8 cellular contexts compared by ENCODE assay signal in the genomic region with DNA sequence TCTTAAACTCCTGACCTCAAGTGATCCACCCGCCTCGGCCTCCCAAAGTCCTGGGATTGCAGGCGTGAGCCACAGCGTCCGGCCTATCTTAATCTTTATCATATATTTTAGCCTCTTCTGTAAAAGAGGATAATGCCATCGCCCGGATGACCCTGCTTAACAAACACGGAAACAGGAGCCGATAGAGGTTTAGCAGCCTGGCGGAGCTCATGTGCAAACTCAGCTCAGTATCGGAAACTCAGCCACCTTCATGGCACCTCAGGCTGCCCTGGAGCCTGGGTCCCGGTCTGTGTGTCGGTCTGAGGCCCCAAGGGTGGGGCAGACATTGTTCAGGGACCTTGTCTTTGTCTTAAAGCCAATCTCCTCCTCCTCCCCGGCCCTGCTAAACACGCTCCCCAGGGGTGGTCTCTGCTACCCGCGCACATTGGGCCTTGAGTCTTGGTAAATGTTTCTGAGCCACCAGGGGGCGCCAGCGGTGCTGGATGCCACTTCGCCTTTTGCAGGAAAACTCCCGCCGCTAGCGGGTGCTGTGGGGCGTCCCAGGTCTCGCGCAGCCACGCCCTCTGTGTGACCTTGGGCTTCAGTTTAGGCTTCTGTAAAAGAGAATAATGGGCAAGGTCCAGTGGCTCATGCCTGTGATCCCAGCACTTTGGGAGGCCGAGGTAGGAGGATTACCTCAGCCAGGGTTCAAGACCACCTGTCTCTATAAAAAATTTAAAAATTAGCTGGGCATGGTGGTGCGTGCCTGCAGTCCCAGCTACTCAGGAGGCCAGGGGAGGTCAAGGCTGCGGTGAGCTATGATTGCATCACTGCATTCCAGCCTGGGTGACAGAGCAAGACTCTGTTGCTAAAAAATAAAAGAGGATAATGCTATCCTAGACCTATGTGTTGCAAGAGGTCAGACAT. TPM values are rescaled to one million over a fixed set of nuclear protein-coding genes. Genes with fewer than 3 reads are reported as not detected.
DNase-seq lines count a peak whose midpoint lies in the region; ATAC-seq and TF ChIP-seq lines count a peak whose summit lies in the region.

No MANE protein-coding gene starts in this region.

- H3K4me3 ChIP-seq in HL-60 (replicated peaks; ENCODE audit: insufficient read depth, low read length), result no peak overlapping the region

- DNase-seq in NCI-H2196 (lab: John Stamatoyannopoulos, UW; ENCODE audit: unreplicated experiment), result peak; percentile 0
- DNase-seq in NCI-H2196 treated with DMSO at 0.1 percent for 48 hours (lab: John Stamatoyannopoulos, UW; ENCODE audit: unreplicated experiment), result no peak
- peak; percentile 84 to 95 for DNase-seq in HL-60 (ENCODE audit: low read depth in 1 of 2, low spot score in 1 of 2)
- peak; percentile 98 for DNase-seq in activated naive CD4-positive, alpha-beta T cell treated with anti-CD3 and anti-CD28 coated beads for 36 hours
- DNase-seq in Right ventricle myocardium superior, result peak; percentile 95
- DNase-seq in posterior vena cava (ENCODE audit: low spot score), result peak; percentile 97
- peak; percentile 80 for DNase-seq in ureter (ENCODE audit: low spot score)

- H3K4me3 Mint-ChIP-seq in activated naive CD4-positive, alpha-beta T cell treated with anti-CD3 and anti-CD28 coated beads for 36 hours, result no peak overlapping the region

- CTCF ChIA-PET in activated naive CD4-positive, alpha-beta T cell treated with anti-CD3 and anti-CD28 coated beads for 36 hours (lab: Charles Lee), result interaction anchor here (0.6 to 7.8 kb wide), 52 partner anchors 8 to 331 kb away, joined by 3 to 63 read pairs (median 6); a partner anchor contains a TSS

- peak; percentile 76 for ATAC-seq in SK-N-SH treated with all-trans-retinoic acid at 6 μM for 48 hours
- peak; percentile 60 for ATAC-seq in Right ventricle myocardium superior (ENCODE audit: poor library complexity)

- H3K36me3 Mint-ChIP-seq in activated naive CD4-positive, alpha-beta T cell treated with anti-CD3 and anti-CD28 coated beads for 36 hours (ENCODE audit: low read depth), result no peaks in the 10 kb centered on the region

- H3K27ac Mint-ChIP-seq in activated naive CD4-positive, alpha-beta T cell treated with anti-CD3 and anti-CD28 coated beads for 36 hours, result no peak overlapping the region

- H3K4me1 Mint-ChIP-seq in activated naive CD4-positive, alpha-beta T cell treated with anti-CD3 and anti-CD28 coated beads for 36 hours (ENCODE audit: low read depth), result peaks cover 19% of the 10 kb centered on the region

- no peaks in the 10 kb centered on the region for H3K27me3 Mint-ChIP-seq in activated naive CD4-positive, alpha-beta T cell treated with anti-CD3 and anti-CD28 coated beads for 36 hours (ENCODE audit: low read depth)

- no peaks in the 10 kb centered on the region for H3K9me3 Mint-ChIP-seq in activated naive CD4-positive, alpha-beta T cell treated with anti-CD3 and anti-CD28 coated beads for 36 hours

- TF ChIP-seq CTCF in HL-60 (IDR thresholded peaks at IDR 0.05; ENCODE audit: insufficient read depth, low read length), result peak; percentile 60

- intact Hi-C loops in activated naive CD4-positive, alpha-beta T cell treated with anti-CD3 and anti-CD28 coated beads for 36 hours (cut with micrococcal nuclease), result loop anchor here (1.0 to 2.0 kb wide), 6 partner anchors 20 to 336 kb away; a partner anchor contains a TSS
- intact Hi-C loops in Right ventricle myocardium superior (cut with DNase I) (loop anchor here (5.0 kb wide), 1 partner anchor 78 kb away; no protein-coding TSS in a partner anchor), posterior vena cava (cut with DNase I) (loop anchor here in 1 of 2 donors (5.0 kb wide), 1 partner anchor 83 kb away; no protein-coding TSS in a partner anchor)

- H3K27ac ChIP-seq in HL-60 (replicated peaks), result peak overlapping the region; percentile 78

- no peaks in the 10 kb centered on the region for H3K27me3 ChIP-seq in HL-60 (ENCODE audit: insufficient read depth, poor library complexity, severe bottlenecking)

TF ChIP-seq in SK-N-SH treated with all-trans-retinoic acid at 6 μM for 48 hours, 23 proteins besides CTCF, POLR2A, EP300 and RAD21 (continues in another document):
- TF ChIP-seq RARB (CRISPR knock-in tag; IDR thresholded peaks at IDR 0.05), result no peak
- no peak for TF ChIP-seq ARNTL (CRISPR knock-in tag; IDR thresholded peaks at IDR 0.05; ENCODE audit: borderline replicate concordance, low read depth)
- TF ChIP-seq, protein P1, sequence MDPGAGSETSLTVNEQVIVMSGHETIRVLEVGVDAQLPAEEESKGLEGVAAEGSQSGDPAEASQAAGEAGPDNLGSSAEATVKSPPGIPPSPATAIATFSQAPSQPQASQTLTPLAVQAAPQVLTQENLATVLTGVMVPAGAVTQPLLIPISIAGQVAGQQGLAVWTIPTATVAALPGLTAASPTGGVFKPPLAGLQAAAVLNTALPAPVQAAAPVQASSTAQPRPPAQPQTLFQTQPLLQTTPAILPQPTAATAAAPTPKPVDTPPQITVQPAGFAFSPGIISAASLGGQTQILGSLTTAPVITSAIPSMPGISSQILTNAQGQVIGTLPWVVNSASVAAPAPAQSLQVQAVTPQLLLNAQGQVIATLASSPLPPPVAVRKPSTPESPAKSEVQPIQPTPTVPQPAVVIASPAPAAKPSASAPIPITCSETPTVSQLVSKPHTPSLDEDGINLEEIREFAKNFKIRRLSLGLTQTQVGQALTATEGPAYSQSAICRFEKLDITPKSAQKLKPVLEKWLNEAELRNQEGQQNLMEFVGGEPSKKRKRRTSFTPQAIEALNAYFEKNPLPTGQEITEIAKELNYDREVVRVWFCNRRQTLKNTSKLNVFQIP (CRISPR knock-in tag; IDR thresholded peaks at IDR 0.05; ENCODE audit: borderline replicate concordance, low read depth), result no peak
- TF ChIP-seq SNAI2 (CRISPR knock-in tag; IDR thresholded peaks at IDR 0.05), result no peak
- TF ChIP-seq, protein P2, sequence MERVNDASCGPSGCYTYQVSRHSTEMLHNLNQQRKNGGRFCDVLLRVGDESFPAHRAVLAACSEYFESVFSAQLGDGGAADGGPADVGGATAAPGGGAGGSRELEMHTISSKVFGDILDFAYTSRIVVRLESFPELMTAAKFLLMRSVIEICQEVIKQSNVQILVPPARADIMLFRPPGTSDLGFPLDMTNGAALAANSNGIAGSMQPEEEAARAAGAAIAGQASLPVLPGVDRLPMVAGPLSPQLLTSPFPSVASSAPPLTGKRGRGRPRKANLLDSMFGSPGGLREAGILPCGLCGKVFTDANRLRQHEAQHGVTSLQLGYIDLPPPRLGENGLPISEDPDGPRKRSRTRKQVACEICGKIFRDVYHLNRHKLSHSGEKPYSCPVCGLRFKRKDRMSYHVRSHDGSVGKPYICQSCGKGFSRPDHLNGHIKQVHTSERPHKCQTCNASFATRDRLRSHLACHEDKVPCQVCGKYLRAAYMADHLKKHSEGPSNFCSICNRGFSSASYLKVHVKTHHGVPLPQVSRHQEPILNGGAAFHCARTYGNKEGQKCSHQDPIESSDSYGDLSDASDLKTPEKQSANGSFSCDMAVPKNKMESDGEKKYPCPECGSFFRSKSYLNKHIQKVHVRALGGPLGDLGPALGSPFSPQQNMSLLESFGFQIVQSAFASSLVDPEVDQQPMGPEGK (CRISPR knock-in tag; IDR thresholded peaks at IDR 0.05; ENCODE audit: borderline replicate concordance), result no peak
- TF ChIP-seq, protein P3, sequence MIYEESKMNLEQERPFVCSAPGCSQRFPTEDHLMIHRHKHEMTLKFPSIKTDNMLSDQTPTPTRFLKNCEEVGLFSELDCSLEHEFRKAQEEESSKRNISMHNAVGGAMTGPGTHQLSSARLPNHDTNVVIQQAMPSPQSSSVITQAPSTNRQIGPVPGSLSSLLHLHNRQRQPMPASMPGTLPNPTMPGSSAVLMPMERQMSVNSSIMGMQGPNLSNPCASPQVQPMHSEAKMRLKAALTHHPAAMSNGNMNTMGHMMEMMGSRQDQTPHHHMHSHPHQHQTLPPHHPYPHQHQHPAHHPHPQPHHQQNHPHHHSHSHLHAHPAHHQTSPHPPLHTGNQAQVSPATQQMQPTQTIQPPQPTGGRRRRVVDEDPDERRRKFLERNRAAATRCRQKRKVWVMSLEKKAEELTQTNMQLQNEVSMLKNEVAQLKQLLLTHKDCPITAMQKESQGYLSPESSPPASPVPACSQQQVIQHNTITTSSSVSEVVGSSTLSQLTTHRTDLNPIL (CRISPR knock-in tag; IDR thresholded peaks at IDR 0.05; ENCODE audit: low read depth), result no peak
- TF ChIP-seq, protein P4, sequence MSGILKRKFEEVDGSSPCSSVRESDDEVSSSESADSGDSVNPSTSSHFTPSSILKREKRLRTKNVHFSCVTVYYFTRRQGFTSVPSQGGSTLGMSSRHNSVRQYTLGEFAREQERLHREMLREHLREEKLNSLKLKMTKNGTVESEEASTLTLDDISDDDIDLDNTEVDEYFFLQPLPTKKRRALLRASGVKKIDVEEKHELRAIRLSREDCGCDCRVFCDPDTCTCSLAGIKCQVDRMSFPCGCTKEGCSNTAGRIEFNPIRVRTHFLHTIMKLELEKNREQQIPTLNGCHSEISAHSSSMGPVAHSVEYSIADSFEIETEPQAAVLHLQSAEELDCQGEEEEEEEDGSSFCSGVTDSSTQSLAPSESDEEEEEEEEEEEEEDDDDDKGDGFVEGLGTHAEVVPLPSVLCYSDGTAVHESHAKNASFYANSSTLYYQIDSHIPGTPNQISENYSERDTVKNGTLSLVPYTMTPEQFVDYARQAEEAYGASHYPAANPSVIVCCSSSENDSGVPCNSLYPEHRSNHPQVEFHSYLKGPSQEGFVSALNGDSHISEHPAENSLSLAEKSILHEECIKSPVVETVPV (CRISPR knock-in tag; IDR thresholded peaks at IDR 0.05), result no peak
- no peak for TF ChIP-seq ESRRG (CRISPR knock-in tag; IDR thresholded peaks at IDR 0.05)
- TF ChIP-seq ZNF565 (CRISPR knock-in tag; conservative IDR thresholded peaks at IDR 0.05; ENCODE audit: low read depth), result no peak
- no peak for TF ChIP-seq PPARA (CRISPR knock-in tag; IDR thresholded peaks at IDR 0.05; ENCODE audit: borderline replicate concordance)
- TF ChIP-seq BACH2 (CRISPR knock-in tag; IDR thresholded peaks at IDR 0.05; ENCODE audit: borderline replicate concordance), result no peak
- no peak for TF ChIP-seq TOX (CRISPR knock-in tag; IDR thresholded peaks at IDR 0.05; ENCODE audit: borderline replicate concordance)
- TF ChIP-seq GLIS3 (CRISPR knock-in tag; IDR thresholded peaks at IDR 0.05), result no peak
- no peak for TF ChIP-seq ZNF8 (CRISPR knock-in tag; IDR thresholded peaks at IDR 0.05)
- TF ChIP-seq ZFP30 (CRISPR knock-in tag; IDR thresholded peaks at IDR 0.05), result no peak

RNA-seq across cellular contexts. Expression of a gene that starts 2.7 kb away (rescaled TPM):
- not detected for total RNA-seq in activated naive CD4-positive, alpha-beta T cell treated with anti-CD3 and anti-CD28 coated beads for 36 hours
- total RNA-seq in Right ventricle myocardium superior (0.24 TPM), posterior vena cava (under 1 TPM in 1 of 2 donors, not detected in 1; 0.60 TPM), ureter (0.42 TPM)

RNA-seq across cellular contexts. Expression of a gene that starts 24.9 kb away (rescaled TPM):
- total RNA-seq in activated naive CD4-positive, alpha-beta T cell treated with anti-CD3 and anti-CD28 coated beads for 36 hours, result 100 to 1,000 TPM; 104 to 119 TPM
- 9.9 TPM for total RNA-seq in Right ventricle myocardium superior
- total RNA-seq in posterior vena cava, result 10 to 100 TPM; 37.8 to 53.2 TPM
- total RNA-seq in ureter, result 50.1 TPM

RNA-seq across cellular contexts. Expression of a gene that starts 32.6 kb away (rescaled TPM):
- 100 to 1,000 TPM; 118 to 120 TPM for total RNA-seq in activated naive CD4-positive, alpha-beta T cell treated with anti-CD3 and anti-CD28 coated beads for 36 hours
- total RNA-seq in Right ventricle myocardium superior (105 TPM), posterior vena cava (100 to 1,000 TPM in 1 of 2 donors, 10 to 100 TPM in 1; 99.7 to 106 TPM), ureter (171 TPM)
